17 cellular contexts compared by ENCODE assay signal in the genomic region with DNA sequence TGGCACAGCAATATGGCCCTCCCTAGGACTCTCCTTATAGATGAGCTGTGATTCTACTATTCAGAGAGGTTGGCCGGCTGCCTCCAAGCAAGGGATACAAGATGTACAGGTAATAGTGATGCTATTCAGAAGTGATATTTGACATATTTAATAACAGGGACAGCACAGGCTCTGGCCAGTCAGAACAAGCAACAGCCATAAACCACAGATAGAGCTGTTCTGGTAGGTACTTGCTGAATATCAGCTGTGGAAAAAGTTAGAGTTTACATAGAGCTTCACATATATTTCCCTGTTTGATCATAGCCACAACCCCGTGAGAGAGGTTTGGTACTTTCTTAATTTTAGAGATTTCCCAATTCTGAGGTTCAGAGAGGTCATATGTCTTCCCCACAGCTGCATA.
DNase-seq lines count a peak whose midpoint lies in the region; ATAC-seq and TF ChIP-seq lines count a peak whose summit lies in the region.
"Had no signal": no experiment of that assay in that cellular context is flagged by ENCODE, and none has a peak within 500 bp of the region (broad histone marks: within the 10 kb centered on the region; RNA-seq: fewer than 3 reads in every experiment).

No MANE protein-coding gene starts in this region.

- H3K4me2 ChIP-seq in mammary epithelial cell (ENCODE audit: insufficient read depth, low read depth, low read length): peak overlapping the region; percentile 16
- H3K4me2 ChIP-seq: A549; BLaER1 treated with 17β-estradiol and CSF1 and Interleukin-3, amounts not matched to agents 10 nM and 100 nM had no signal

- H3K27ac ChIP-seq in mammary epithelial cell (ENCODE audit: insufficient read depth, low read depth, low read length) (no peak overlapping the region), endodermal cell (ENCODE audit: low read depth, low read length) (no peak overlapping the region)
- H3K27ac ChIP-seq: 22Rv1; A549; BLaER1 treated with 17β-estradiol and CSF1 and Interleukin-3, amounts not matched to agents 10 nM and 100 nM; C4-2B had no signal

- WGBS in mammary epithelial cell (ENCODE audit: low coverage, missing lambda C conversion rate): 27% methylated on average over 2 of the region's 2 CpGs
- WGBS in endodermal cell (ENCODE audit: insufficient coverage in 1 of 2, insufficient read length in 1 of 2), 2 experiments: 86% methylated on average over 2 of the region's 2 CpGs; no CpG with 5 or more reads in 1 of the 2 experiments

- no peaks in the 10 kb centered on the region for H4K20me1 ChIP-seq in mammary epithelial cell (ENCODE audit: insufficient read depth, low read length)
- H4K20me1 ChIP-seq: BLaER1 treated with 17β-estradiol and CSF1 and Interleukin-3, amounts not matched to agents 10 nM and 100 nM had no signal

- no peaks in the 10 kb centered on the region for H3K27me3 Mint-ChIP-seq in MCF 10A (ENCODE audit: insufficient read depth, unreplicated experiment)
- peaks cover 1% of the 10 kb centered on the region for H3K27me3 Mint-ChIP-seq in endodermal cell (ENCODE audit: insufficient read depth)

- H3K9me3 Mint-ChIP-seq in MCF 10A (ENCODE audit: unreplicated experiment) (no peaks in the 10 kb centered on the region), endodermal cell (no peaks in the 10 kb centered on the region)
- H3K9me3 Mint-ChIP-seq: CD4-positive, alpha-beta T cell; CD8-positive, alpha-beta T cell had no signal

- dilution Hi-C loops in mammary epithelial cell (cut with HindIII; ENCODE audit: low sequenced_read_pairs): loop anchor here (5.0 kb wide), 1 partner anchor 50 kb away; no protein-coding TSS in a partner anchor

- intact Hi-C loops in mammary epithelial cell (cut with micrococcal nuclease) (no loop called here), MCF 10A (cut with micrococcal nuclease) (no loop called here)

- BruUV-seq in mammary epithelial cell (replicated peaks; lab: Mats Ljungman, UMichigan) (no TSS peak), MCF 10A (replicated peaks; lab: Mats Ljungman, UMichigan) (no TSS peak)

- no peak for ATAC-seq in GM19351 (IDR thresholded peaks at IDR 0.05; ENCODE audit: unreplicated experiment)
- ATAC-seq: A549; CD8-positive, alpha-beta T cell had no signal

- H3K27ac Mint-ChIP-seq in MCF 10A (ENCODE audit: low read depth, unreplicated experiment) (no peak overlapping the region), endodermal cell (no peak overlapping the region)
- H3K27ac Mint-ChIP-seq: B cell; CD4-positive, alpha-beta T cell; CD8-positive, alpha-beta T cell had no signal

- in situ Hi-C loops in mammary epithelial cell (cut with MboI; ENCODE audit: low sequenced_read_pairs in 2 of 2): no loop called here

- no peaks in the 10 kb centered on the region for H3K36me3 Mint-ChIP-seq in MCF 10A (ENCODE audit: insufficient read depth, unreplicated experiment)
- no peaks in the 10 kb centered on the region for H3K36me3 Mint-ChIP-seq in endodermal cell (ENCODE audit: low read depth)
- H3K36me3 Mint-ChIP-seq: CD8-positive, alpha-beta T cell had no signal

- H3K4me3 ChIP-seq in mammary epithelial cell (replicated peaks in 1 of 3; ENCODE audit: insufficient read depth in 1 of 3, low read depth in 2 of 3, low read length in 3 of 3): no peak overlapping the region
- no peak overlapping the region for H3K4me3 ChIP-seq in endodermal cell (ENCODE audit: low read length)
- H3K4me3 ChIP-seq: A549; BLaER1 treated with 17β-estradiol and CSF1 and Interleukin-3, amounts not matched to agents 10 nM and 100 nM had no signal

- H3K4me1 ChIP-seq in mammary epithelial cell (ENCODE audit: insufficient read depth, low read length): peaks cover 35% of the 10 kb centered on the region
- H3K4me1 ChIP-seq in endodermal cell (ENCODE audit: control insufficient read depth, insufficient read depth, low read length): no peaks in the 10 kb centered on the region
- H3K4me1 ChIP-seq: A549; BLaER1 treated with 17β-estradiol and CSF1 and Interleukin-3, amounts not matched to agents 10 nM and 100 nM; Caco-2 had no signal

- no peak for TF ChIP-seq CTCF in mammary epithelial cell (conservative IDR thresholded peaks at IDR 0.05 in 1 of 2, IDR thresholded peaks at IDR 0.05 in 1 of 2; ENCODE audit: extremely low read depth in 1 of 2, insufficient read depth in 1 of 2, low read depth in 1 of 2, low read length in 2 of 2)
- TF ChIP-seq CTCF in MCF 10A (IDR thresholded peaks at IDR 0.05; ENCODE audit: unreplicated experiment): no peak
- TF ChIP-seq CTCF in endodermal cell (conservative IDR thresholded peaks at IDR 0.05): no peak

- peak; percentile 62 for DNase-seq in mammary epithelial cell
- DNase-seq in MCF 10A (ENCODE audit: unreplicated experiment): no peak
- peak; percentile 10 for DNase-seq in endodermal cell
- DNase-seq in cerebellar cortex (ENCODE audit: low spot score): no peak
- DNase-seq: AML-193; Caco-2; Calu3; CD4-positive, alpha-beta T cell; CD8-positive, alpha-beta T cell; DMS79 treated with DMSO at 0.1 percent for 48 hours; GF-D8 had no signal

- POLR2A ChIA-PET in MCF 10A (lab: Yijun Ruan, JAX): interaction anchor here (0.5 kb wide), 1 partner anchor 13 kb away, joined by 4 read pairs; no protein-coding TSS in a partner anchor

- no peaks in the 10 kb centered on the region for H3K79me2 ChIP-seq in mammary epithelial cell (ENCODE audit: insufficient read depth, low read length)

- H2AFZ ChIP-seq in mammary epithelial cell (ENCODE audit: low read depth, low read length): no peak overlapping the region

- H3K36me3 ChIP-seq in mammary epithelial cell (ENCODE audit: insufficient read depth, low read length) (no peaks in the 10 kb centered on the region), endodermal cell (ENCODE audit: control insufficient read depth, insufficient read depth, low read length) (no peaks in the 10 kb centered on the region)
- H3K36me3 ChIP-seq: BLaER1 treated with 17β-estradiol and CSF1 and Interleukin-3, amounts not matched to agents 10 nM and 100 nM had no signal

- H3K4me3 Mint-ChIP-seq in MCF 10A (ENCODE audit: unreplicated experiment): no peak overlapping the region
- no peak overlapping the region for H3K4me3 Mint-ChIP-seq in endodermal cell
- H3K4me3 Mint-ChIP-seq: B cell; CD4-positive, alpha-beta T cell; CD8-positive, alpha-beta T cell had no signal

- H3K4me1 Mint-ChIP-seq in MCF 10A (ENCODE audit: insufficient read depth, unreplicated experiment): peaks cover 6% of the 10 kb centered on the region
- peaks cover 7% of the 10 kb centered on the region for H3K4me1 Mint-ChIP-seq in endodermal cell
- H3K4me1 Mint-ChIP-seq: B cell had no signal

- H3K9me3 ChIP-seq in mammary epithelial cell (replicated peaks; ENCODE audit: insufficient read depth, low read length): no peaks in the 10 kb centered on the region
- no peaks in the 10 kb centered on the region for H3K9me3 ChIP-seq in endodermal cell (ENCODE audit: control insufficient read depth, low read length)
- H3K9me3 ChIP-seq: Caco-2 had no signal

- no peaks in the 10 kb centered on the region for H3K27me3 ChIP-seq in mammary epithelial cell (ENCODE audit: insufficient read depth, low read length)
- no peaks in the 10 kb centered on the region for H3K27me3 ChIP-seq in endodermal cell (ENCODE audit: control insufficient read depth, insufficient read depth, low read length, poor library complexity, severe bottlenecking)
- H3K27me3 ChIP-seq: BLaER1 treated with 17β-estradiol and CSF1 and Interleukin-3, amounts not matched to agents 10 nM and 100 nM had no signal

- CTCF ChIA-PET in mammary epithelial cell (lab: Charles Lee; ENCODE audit: low non-redundant PET): interaction anchor here (0.6 kb wide), 1 partner anchor 419 kb away, joined by 4 read pairs; the partner anchor contains the start of gene EIF4G2
- CTCF ChIA-PET in MCF 10A (lab: Yijun Ruan, JAX): interaction anchor here (0.6 to 0.7 kb wide), 2 partner anchors 205 to 296 kb away, joined by 3 read pairs; no protein-coding TSS in a partner anchor

- H3K9ac ChIP-seq in mammary epithelial cell (ENCODE audit: insufficient read depth, low read length) (no peak overlapping the region), endodermal cell (ENCODE audit: extremely low read depth, low read length, poor library complexity, severe bottlenecking) (no peak overlapping the region)
- H3K9ac ChIP-seq: BLaER1 treated with 17β-estradiol and CSF1 and Interleukin-3, amounts not matched to agents 10 nM and 100 nM had no signal

Comparison
In these comparisons a context has a peak if more than half of its experiments do, and no peak if none do; other contexts are left out.
1. DNase-seq: peak in mammary epithelial cell (single experiment) and endodermal cell (single experiment); none in MCF 10A (single experiment) and cerebellar cortex (single experiment).